In the genomic region with DNA sequence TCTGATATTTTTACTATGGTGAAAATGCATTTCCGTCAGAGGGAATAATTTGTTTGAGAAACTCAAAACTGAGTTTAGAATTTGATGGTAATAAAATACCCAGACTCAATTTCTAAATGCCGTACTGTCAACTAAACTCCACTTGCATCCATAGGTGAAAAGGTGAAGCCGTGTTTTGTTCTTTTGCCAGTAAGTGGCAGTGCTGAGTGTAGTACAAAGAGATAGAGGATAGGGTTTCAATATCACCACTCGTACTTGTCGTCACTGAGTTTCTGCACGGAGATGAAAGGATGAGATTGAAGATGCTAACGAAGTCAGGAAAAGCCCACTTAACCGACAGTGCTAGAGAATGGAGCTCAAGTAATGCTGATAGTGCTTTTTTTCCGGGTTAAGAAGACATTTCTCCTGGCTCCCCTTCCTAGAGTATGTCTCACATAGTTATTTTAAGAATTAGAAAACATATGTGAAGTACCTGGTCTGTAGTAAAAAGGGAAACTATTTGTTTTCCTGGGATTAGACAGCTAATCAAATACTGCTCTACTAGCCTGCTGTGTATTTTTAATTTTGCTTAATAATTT, we compare ENCODE assay signal across 8 cellular contexts.
DNase-seq lines count a peak whose midpoint lies in the region; ATAC-seq and TF ChIP-seq lines count a peak whose summit lies in the region.

No MANE protein-coding gene starts in this region.

- no peaks in the 10 kb centered on the region for H3K4me1 ChIP-seq in PC-3 (ENCODE audit: insufficient read depth, low read length)

- H3K27ac ChIP-seq in C4-2B (no peak overlapping the region), WERI-Rb-1 (no peak overlapping the region), PC-3 (ENCODE audit: low read length) (no peak overlapping the region)

- no peaks in the 10 kb centered on the region for H3K4me1 Mint-ChIP-seq in activated T-helper 2 cell treated with anti-CD3 and anti-CD28 coated beads, Interferon-gamma antibody, Interleukin-2, Interleukin-4, amounts not matched to agents 10 μg/mL and 5 μg/mL and 100 μg/mL, durations not matched to agents 14 hours and 24 hours and 36 hours (ENCODE audit: low read depth)
- peaks cover 10% of the 10 kb centered on the region for H3K4me1 Mint-ChIP-seq in glutamatergic neuron (ENCODE audit: low read depth, unreplicated experiment)

- H3F3A ChIP-seq in PC-3 (ENCODE audit: low read length, unreplicated experiment), result no peaks in the 10 kb centered on the region

- no peak overlapping the region for H3K9ac ChIP-seq in PC-3 (ENCODE audit: low read length)

- no peak overlapping the region for H3K4me3 Mint-ChIP-seq in activated T-helper 2 cell treated with anti-CD3 and anti-CD28 coated beads, Interferon-gamma antibody, Interleukin-2, Interleukin-4, amounts not matched to agents 10 μg/mL and 5 μg/mL and 100 μg/mL, durations not matched to agents 14 hours and 24 hours and 36 hours (ENCODE audit: low read depth)
- no peak overlapping the region for H3K4me3 Mint-ChIP-seq in glutamatergic neuron (ENCODE audit: unreplicated experiment)

- POLR2A ChIA-PET in PC-3 (lab: Charles Lee; ENCODE audit: unreplicated experiment), result no interaction called here

- CTCF ChIA-PET in PC-3 (lab: Charles Lee), result no interaction called here

- DNase-seq in WERI-Rb-1 (peak; percentile 28), COR-L47 (lab: John Stamatoyannopoulos, UW) (no peak), PC-3 (no peak), glutamatergic neuron (no peak)
- DNase-seq in activated T-helper 2 cell treated with anti-CD3 and anti-CD28 coated beads, Interferon-gamma antibody, Interleukin-2, Interleukin-4, amounts not matched to agents 10 μg/mL and 5 μg/mL and 100 μg/mL, durations not matched to agents 14 hours and 24 hours and 36 hours (ENCODE audit: low spot score), result no peak

- no peaks in the 10 kb centered on the region for H4K20me1 ChIP-seq in PC-3 (ENCODE audit: low read length)

- no peaks in the 10 kb centered on the region for H3K79me2 ChIP-seq in PC-3 (ENCODE audit: low read length)

- no peak overlapping the region for H3K4me3 ChIP-seq in WERI-Rb-1 (ENCODE audit: low read depth, low read length)
- no peak overlapping the region for H3K4me3 ChIP-seq in PC-3 (ENCODE audit: low read length)

- TF ChIP-seq CTCF in C4-2B (conservative IDR thresholded peaks at IDR 0.05) (peak; percentile 66), LNCAP (IDR thresholded peaks at IDR 0.05) (peak; percentile 54), WERI-Rb-1 (IDR thresholded peaks at IDR 0.05; ENCODE audit: low read depth, low read length) (peak; percentile 59), PC-3 (conservative IDR thresholded peaks at IDR 0.05; ENCODE audit: low read depth, low read length) (no peak), glutamatergic neuron (IDR thresholded peaks at IDR 0.05; ENCODE audit: partially characterized antibody, unreplicated experiment) (no peak)

- no peak overlapping the region for H3K27ac Mint-ChIP-seq in activated T-helper 2 cell treated with anti-CD3 and anti-CD28 coated beads, Interferon-gamma antibody, Interleukin-2, Interleukin-4, amounts not matched to agents 10 μg/mL and 5 μg/mL and 100 μg/mL, durations not matched to agents 14 hours and 24 hours and 36 hours
- no peak overlapping the region for H3K27ac Mint-ChIP-seq in glutamatergic neuron (ENCODE audit: unreplicated experiment)

- H3K27me3 Mint-ChIP-seq in activated T-helper 2 cell treated with anti-CD3 and anti-CD28 coated beads, Interferon-gamma antibody, Interleukin-2, Interleukin-4, amounts not matched to agents 10 μg/mL and 5 μg/mL and 100 μg/mL, durations not matched to agents 14 hours and 24 hours and 36 hours (ENCODE audit: low read depth), result no peaks in the 10 kb centered on the region
- peaks cover 2% of the 10 kb centered on the region for H3K27me3 Mint-ChIP-seq in glutamatergic neuron (ENCODE audit: unreplicated experiment)

- H3K36me3 Mint-ChIP-seq in activated T-helper 2 cell treated with anti-CD3 and anti-CD28 coated beads, Interferon-gamma antibody, Interleukin-2, Interleukin-4, amounts not matched to agents 10 μg/mL and 5 μg/mL and 100 μg/mL, durations not matched to agents 14 hours and 24 hours and 36 hours (ENCODE audit: low read depth), result no peaks in the 10 kb centered on the region
- peaks cover 5% of the 10 kb centered on the region for H3K36me3 Mint-ChIP-seq in glutamatergic neuron (ENCODE audit: unreplicated experiment)

- H3K27me3 ChIP-seq in WERI-Rb-1 (ENCODE audit: insufficient read depth, low read depth, severe bottlenecking), result no peaks in the 10 kb centered on the region
- H3K27me3 ChIP-seq in PC-3 (ENCODE audit: low read length), result no peaks in the 10 kb centered on the region

- H3K9me2 ChIP-seq in PC-3 (replicated peaks; ENCODE audit: low read length), result no peaks in the 10 kb centered on the region

- H3K4me2 ChIP-seq in PC-3 (ENCODE audit: low read length), result no peak overlapping the region

- H3K36me3 ChIP-seq in WERI-Rb-1, result no peaks in the 10 kb centered on the region
- no peaks in the 10 kb centered on the region for H3K36me3 ChIP-seq in PC-3 (ENCODE audit: low read depth, low read length)

- ATAC-seq in GM19351 (IDR thresholded peaks at IDR 0.05; ENCODE audit: unreplicated experiment), result peak; percentile 77
- ATAC-seq in PC-3, result no peak

- no TSS peak for BruUV-seq in PC-3 (replicated peaks; lab: Mats Ljungman, UMichigan)

- intact Hi-C loops in PC-3 (cut with micrococcal nuclease), result no loop called here
- intact Hi-C loops in activated T-helper 2 cell treated with anti-CD3 and anti-CD28 coated beads, Interferon-gamma antibody, Interleukin-2, Interleukin-4, amounts not matched to agents 10 μg/mL and 5 μg/mL and 100 μg/mL, durations not matched to agents 14 hours and 24 hours and 36 hours (cut with micrococcal nuclease), result no loop called here

- H3K9me3 ChIP-seq in WERI-Rb-1 (ENCODE audit: severe bottlenecking) (no peaks in the 10 kb centered on the region), PC-3 (ENCODE audit: low read length) (peaks cover 25% of the 10 kb centered on the region)

- H2AFZ ChIP-seq in PC-3 (ENCODE audit: low read length), result no peak overlapping the region

- no peaks in the 10 kb centered on the region for H3K9me3 Mint-ChIP-seq in activated T-helper 2 cell treated with anti-CD3 and anti-CD28 coated beads, Interferon-gamma antibody, Interleukin-2, Interleukin-4, amounts not matched to agents 10 μg/mL and 5 μg/mL and 100 μg/mL, durations not matched to agents 14 hours and 24 hours and 36 hours
- no peaks in the 10 kb centered on the region for H3K9me3 Mint-ChIP-seq in glutamatergic neuron (ENCODE audit: unreplicated experiment)

Comparison
In these comparisons a context has a peak if more than half of its experiments do, and no peak if none do; other contexts are left out.
1. CTCF ChIP-seq: peak in C4-2B (single experiment), LNCAP (single experiment) and WERI-Rb-1 (single experiment); none in PC-3 (single experiment) and glutamatergic neuron (single experiment).